Comparison of ENCODE assay signal across 1 cellular context in the genomic region with DNA sequence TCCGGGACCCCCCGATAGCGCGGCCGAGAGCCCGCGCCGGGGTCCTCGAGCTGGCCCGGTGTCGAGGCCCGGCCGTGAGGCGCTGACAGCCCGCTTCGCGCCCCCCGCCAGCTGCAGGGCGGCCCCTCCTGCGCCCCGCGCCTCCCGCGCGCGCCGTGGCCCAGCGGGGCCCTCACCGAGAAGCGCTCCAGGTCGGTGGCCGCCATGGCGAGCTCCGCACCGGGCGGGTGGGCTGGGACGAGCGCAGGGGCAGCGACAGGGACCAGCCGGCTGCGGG.
TF ChIP-seq lines count a peak whose summit lies in the region.

No MANE protein-coding gene starts in this region.

TF ChIP-seq in HCT116, 20 proteins besides CTCF, POLR2A, EP300 and RAD21:
- TF ChIP-seq, protein P1, sequence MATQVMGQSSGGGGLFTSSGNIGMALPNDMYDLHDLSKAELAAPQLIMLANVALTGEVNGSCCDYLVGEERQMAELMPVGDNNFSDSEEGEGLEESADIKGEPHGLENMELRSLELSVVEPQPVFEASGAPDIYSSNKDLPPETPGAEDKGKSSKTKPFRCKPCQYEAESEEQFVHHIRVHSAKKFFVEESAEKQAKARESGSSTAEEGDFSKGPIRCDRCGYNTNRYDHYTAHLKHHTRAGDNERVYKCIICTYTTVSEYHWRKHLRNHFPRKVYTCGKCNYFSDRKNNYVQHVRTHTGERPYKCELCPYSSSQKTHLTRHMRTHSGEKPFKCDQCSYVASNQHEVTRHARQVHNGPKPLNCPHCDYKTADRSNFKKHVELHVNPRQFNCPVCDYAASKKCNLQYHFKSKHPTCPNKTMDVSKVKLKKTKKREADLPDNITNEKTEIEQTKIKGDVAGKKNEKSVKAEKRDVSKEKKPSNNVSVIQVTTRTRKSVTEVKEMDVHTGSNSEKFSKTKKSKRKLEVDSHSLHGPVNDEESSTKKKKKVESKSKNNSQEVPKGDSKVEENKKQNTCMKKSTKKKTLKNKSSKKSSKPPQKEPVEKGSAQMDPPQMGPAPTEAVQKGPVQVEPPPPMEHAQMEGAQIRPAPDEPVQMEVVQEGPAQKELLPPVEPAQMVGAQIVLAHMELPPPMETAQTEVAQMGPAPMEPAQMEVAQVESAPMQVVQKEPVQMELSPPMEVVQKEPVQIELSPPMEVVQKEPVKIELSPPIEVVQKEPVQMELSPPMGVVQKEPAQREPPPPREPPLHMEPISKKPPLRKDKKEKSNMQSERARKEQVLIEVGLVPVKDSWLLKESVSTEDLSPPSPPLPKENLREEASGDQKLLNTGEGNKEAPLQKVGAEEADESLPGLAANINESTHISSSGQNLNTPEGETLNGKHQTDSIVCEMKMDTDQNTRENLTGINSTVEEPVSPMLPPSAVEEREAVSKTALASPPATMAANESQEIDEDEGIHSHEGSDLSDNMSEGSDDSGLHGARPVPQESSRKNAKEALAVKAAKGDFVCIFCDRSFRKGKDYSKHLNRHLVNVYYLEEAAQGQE (IDR thresholded peaks at IDR 0.05; ENCODE audit: low read depth), result no peak
- no peak for TF ChIP-seq CEBPB (IDR thresholded peaks at IDR 0.05; ENCODE audit: low read depth)
- TF ChIP-seq, protein P2, sequence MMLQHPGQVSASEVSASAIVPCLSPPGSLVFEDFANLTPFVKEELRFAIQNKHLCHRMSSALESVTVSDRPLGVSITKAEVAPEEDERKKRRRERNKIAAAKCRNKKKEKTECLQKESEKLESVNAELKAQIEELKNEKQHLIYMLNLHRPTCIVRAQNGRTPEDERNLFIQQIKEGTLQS (IDR thresholded peaks at IDR 0.05), result no peak
- TF ChIP-seq ZFX (IDR thresholded peaks at IDR 0.05), result peak; percentile 65
- TF ChIP-seq, protein P3, sequence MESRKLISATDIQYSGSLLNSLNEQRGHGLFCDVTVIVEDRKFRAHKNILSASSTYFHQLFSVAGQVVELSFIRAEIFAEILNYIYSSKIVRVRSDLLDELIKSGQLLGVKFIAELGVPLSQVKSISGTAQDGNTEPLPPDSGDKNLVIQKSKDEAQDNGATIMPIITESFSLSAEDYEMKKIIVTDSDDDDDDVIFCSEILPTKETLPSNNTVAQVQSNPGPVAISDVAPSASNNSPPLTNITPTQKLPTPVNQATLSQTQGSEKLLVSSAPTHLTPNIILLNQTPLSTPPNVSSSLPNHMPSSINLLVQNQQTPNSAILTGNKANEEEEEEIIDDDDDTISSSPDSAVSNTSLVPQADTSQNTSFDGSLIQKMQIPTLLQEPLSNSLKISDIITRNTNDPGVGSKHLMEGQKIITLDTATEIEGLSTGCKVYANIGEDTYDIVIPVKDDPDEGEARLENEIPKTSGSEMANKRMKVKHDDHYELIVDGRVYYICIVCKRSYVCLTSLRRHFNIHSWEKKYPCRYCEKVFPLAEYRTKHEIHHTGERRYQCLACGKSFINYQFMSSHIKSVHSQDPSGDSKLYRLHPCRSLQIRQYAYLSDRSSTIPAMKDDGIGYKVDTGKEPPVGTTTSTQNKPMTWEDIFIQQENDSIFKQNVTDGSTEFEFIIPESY (IDR thresholded peaks at IDR 0.05; ENCODE audit: extremely low read depth, insufficient replicate concordance, low read length), result no peak
- TF ChIP-seq, protein P4, sequence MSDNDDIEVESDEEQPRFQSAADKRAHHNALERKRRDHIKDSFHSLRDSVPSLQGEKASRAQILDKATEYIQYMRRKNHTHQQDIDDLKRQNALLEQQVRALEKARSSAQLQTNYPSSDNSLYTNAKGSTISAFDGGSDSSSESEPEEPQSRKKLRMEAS (IDR thresholded peaks at IDR 0.05), result 0 out of 2 replicates have a peak, but pooled peaks have one; percentile 30
- no peak for TF ChIP-seq EGR1 (IDR thresholded peaks at IDR 0.05; ENCODE audit: low read depth)
- TF ChIP-seq TCF7L2 (IDR thresholded peaks at IDR 0.05; ENCODE audit: borderline replicate concordance, extremely low read depth, insufficient read depth, insufficient read length), result no peak
